ENCODE assay signal across 25 cellular contexts in genomic region chr10:101573885-101574284, GRCh38. TPM values are rescaled to one million over a fixed set of nuclear protein-coding genes. Genes with fewer than 3 reads are reported as not detected.
DNase-seq lines count a peak whose midpoint lies in the region; ATAC-seq, FAIRE-seq and TF ChIP-seq lines count a peak whose summit lies in the region.
"Had no signal": no experiment of that assay in that cellular context is flagged by ENCODE, and none has a peak within 500 bp of the region (broad histone marks: within the 10 kb centered on the region; RNA-seq: fewer than 3 reads in every experiment).

No MANE protein-coding gene starts in this region.

- no peak for TF ChIP-seq POLR2A in GM12892 (IDR thresholded peaks at IDR 0.05; ENCODE audit: low read depth, low read length)

- intact Hi-C loops in posterior vena cava (cut with DNase I) = loop anchor here in 1 of 2 donors (5.0 kb wide), 1 partner anchor 362 kb away; no protein-coding TSS in a partner anchor

- H3K4me1 Mint-ChIP-seq in activated naive CD8-positive, alpha-beta T cell treated with anti-CD3 and anti-CD28 coated beads for 36 hours = peaks cover 3% of the 10 kb centered on the region
- peaks cover 4% of the 10 kb centered on the region for H3K4me1 Mint-ChIP-seq in activated naive CD8-positive, alpha-beta T cell treated with anti-CD3 and anti-CD28 coated beads, Interleukin-2, amount 50 U/mL, for 24 hours

- H3K4me3 ChIP-seq in RWPE2 (ENCODE audit: severe bottlenecking) = no peak overlapping the region
- H3K4me3 ChIP-seq: GM12878, GM23248 had no signal

- no peak for TF ChIP-seq CTCF in RWPE2 (IDR thresholded peaks at IDR 0.05; ENCODE audit: poor library complexity, severe bottlenecking)

- no peaks in the 10 kb centered on the region for H3K4me1 ChIP-seq in RWPE2 (ENCODE audit: insufficient read depth, poor library complexity, severe bottlenecking)
- H3K4me1 ChIP-seq: BE2C had no signal

- no peak overlapping the region for H3K4me3 Mint-ChIP-seq in activated naive CD8-positive, alpha-beta T cell treated with anti-CD3 and anti-CD28 coated beads for 36 hours
- H3K4me3 Mint-ChIP-seq in activated naive CD8-positive, alpha-beta T cell treated with anti-CD3 and anti-CD28 coated beads, Interleukin-2, amount 50 U/mL, for 24 hours = no peak overlapping the region
- H3K4me3 Mint-ChIP-seq: CD4-positive, CD25-positive, alpha-beta regulatory T cell; CD8-positive, alpha-beta memory T cell; HFFc6; IgD-negative memory B cell had no signal

- H3K9me3 ChIP-seq in RWPE2 (ENCODE audit: severe bottlenecking) = no peaks in the 10 kb centered on the region

- H3K27me3 Mint-ChIP-seq in activated naive CD8-positive, alpha-beta T cell treated with anti-CD3 and anti-CD28 coated beads for 36 hours = peaks cover 18% of the 10 kb centered on the region
- peaks cover 11% of the 10 kb centered on the region for H3K27me3 Mint-ChIP-seq in activated naive CD8-positive, alpha-beta T cell treated with anti-CD3 and anti-CD28 coated beads, Interleukin-2, amount 50 U/mL, for 24 hours
- H3K27me3 Mint-ChIP-seq: IgD-negative memory B cell had no signal

- H3K27ac ChIP-seq in RWPE2 (ENCODE audit: poor library complexity, severe bottlenecking) = no peak overlapping the region
- H3K27ac ChIP-seq: GM23248, HL-60 had no signal

- FAIRE-seq in GM12892 (lab: Jason Lieb, UNC) = no peak
- FAIRE-seq: GM12878, GM19239, HTR-8/SVneo had no signal

- ATAC-seq in activated naive CD8-positive, alpha-beta T cell treated with anti-CD3 and anti-CD28 coated beads, Interleukin-2, amount 50 U/mL, for 24 hours = no peak
- no peak for ATAC-seq in RWPE2 (ENCODE audit: low read depth)
- ATAC-seq: GM12878 had no signal

- H3K27me3 ChIP-seq in RWPE2 (ENCODE audit: insufficient read depth, poor library complexity, severe bottlenecking) = no peaks in the 10 kb centered on the region

- DNase-seq in activated naive CD8-positive, alpha-beta T cell treated with anti-CD3 and anti-CD28 coated beads for 36 hours = no peak
- DNase-seq in activated naive CD8-positive, alpha-beta T cell treated with anti-CD3 and anti-CD28 coated beads, Interleukin-2, amount 50 U/mL, for 24 hours = no peak
- peak; percentile 20 for DNase-seq in RWPE2 (ENCODE audit: low spot score)
- DNase-seq in posterior vena cava (ENCODE audit: low spot score) = peak; percentile 61
- no peak for DNase-seq in GM12892 (ENCODE audit: insufficient read length)
- DNase-seq in SIG-M5 treated with dmso at 0.1 percent for 504 hours (lab: John Stamatoyannopoulos, UW; ENCODE audit: unreplicated experiment) = no peak
- no peak for DNase-seq in activated CD4-positive, CD25-positive, alpha-beta regulatory T cell treated with anti-CD3 and anti-CD28 coated beads, Interleukin-2, amount 50 U/mL, for 72 hours
- DNase-seq: ACHN; BE2C; C1 segment of cervical spinal cord; CD4-positive, CD25-positive, alpha-beta regulatory T cell; CD8-positive, alpha-beta memory T cell; COR-L47; DMS 273 treated with DMSO at 0.1 percent for 48 hours; DMS53; DND-41; EL; GM23248; HCEC 1CT; HFFc6 had no signal

- H3K9me3 Mint-ChIP-seq in activated naive CD8-positive, alpha-beta T cell treated with anti-CD3 and anti-CD28 coated beads for 36 hours = no peaks in the 10 kb centered on the region
- H3K9me3 Mint-ChIP-seq in activated naive CD8-positive, alpha-beta T cell treated with anti-CD3 and anti-CD28 coated beads, Interleukin-2, amount 50 U/mL, for 24 hours = no peaks in the 10 kb centered on the region
- H3K9me3 Mint-ChIP-seq: CD4-positive, CD25-positive, alpha-beta regulatory T cell; CD8-positive, alpha-beta memory T cell; IgD-negative memory B cell had no signal

- H3K27ac Mint-ChIP-seq in activated naive CD8-positive, alpha-beta T cell treated with anti-CD3 and anti-CD28 coated beads for 36 hours = peak overlapping the region; percentile 42
- H3K27ac Mint-ChIP-seq in activated naive CD8-positive, alpha-beta T cell treated with anti-CD3 and anti-CD28 coated beads, Interleukin-2, amount 50 U/mL, for 24 hours = no peak overlapping the region
- H3K27ac Mint-ChIP-seq: CD4-positive, CD25-positive, alpha-beta regulatory T cell; HFFc6; IgD-negative memory B cell had no signal

- peaks cover 2% of the 10 kb centered on the region for H3K36me3 Mint-ChIP-seq in activated naive CD8-positive, alpha-beta T cell treated with anti-CD3 and anti-CD28 coated beads for 36 hours
- H3K36me3 Mint-ChIP-seq in activated naive CD8-positive, alpha-beta T cell treated with anti-CD3 and anti-CD28 coated beads, Interleukin-2, amount 50 U/mL, for 24 hours (ENCODE audit: low read depth) = peaks cover 3% of the 10 kb centered on the region

- no peaks in the 10 kb centered on the region for H3K36me3 ChIP-seq in RWPE2 (ENCODE audit: low read depth)
- H3K36me3 ChIP-seq: BE2C had no signal

RNA-seq across cellular contexts. Expression of gene POLL, which starts 14.2 kb away (rescaled TPM):
- 10 to 100 TPM; 27.4 to 28.6 TPM for total RNA-seq in activated naive CD8-positive, alpha-beta T cell treated with anti-CD3 and anti-CD28 coated beads for 36 hours
- 10 to 100 TPM; 13.9 to 19.1 TPM for total RNA-seq in posterior vena cava
- 14.7 TPM for polyA plus RNA-seq in GM12892 (2012; ENCODE audit: missing spikeins)

RNA-seq across cellular contexts. Expression of gene DPCD, which starts 14.2 kb away (rescaled TPM):
- 10 to 100 TPM; 20.4 to 22.9 TPM for total RNA-seq in activated naive CD8-positive, alpha-beta T cell treated with anti-CD3 and anti-CD28 coated beads for 36 hours
- 10 to 100 TPM; 11.4 to 12.5 TPM for total RNA-seq in posterior vena cava
- polyA plus RNA-seq in GM12892 (2012; ENCODE audit: missing spikeins) = 32.0 TPM
- total RNA-seq: CD4-positive, CD25-positive, alpha-beta regulatory T cell had no signal

Comparison
In these comparisons a context has a peak if more than half of its experiments do, and no peak if none do; other contexts are left out.
1. DNase-seq: peak in RWPE2 (single experiment) and posterior vena cava (single experiment); none in activated naive CD8-positive, alpha-beta T cell treated with anti-CD3 and anti-CD28 coated beads for 36 hours (single experiment), activated naive CD8-positive, alpha-beta T cell treated with anti-CD3 and anti-CD28 coated beads, Interleukin-2, amount 50 U/mL, for 24 hours (single experiment), GM12892 (single experiment), SIG-M5 treated with dmso at 0.1 percent for 504 hours (single experiment) and activated CD4-positive, CD25-positive, alpha-beta regulatory T cell treated with anti-CD3 and anti-CD28 coated beads, Interleukin-2, amount 50 U/mL, for 72 hours (single experiment).